Comparison of ENCODE assay signal across 20 cellular contexts in the genomic region with DNA sequence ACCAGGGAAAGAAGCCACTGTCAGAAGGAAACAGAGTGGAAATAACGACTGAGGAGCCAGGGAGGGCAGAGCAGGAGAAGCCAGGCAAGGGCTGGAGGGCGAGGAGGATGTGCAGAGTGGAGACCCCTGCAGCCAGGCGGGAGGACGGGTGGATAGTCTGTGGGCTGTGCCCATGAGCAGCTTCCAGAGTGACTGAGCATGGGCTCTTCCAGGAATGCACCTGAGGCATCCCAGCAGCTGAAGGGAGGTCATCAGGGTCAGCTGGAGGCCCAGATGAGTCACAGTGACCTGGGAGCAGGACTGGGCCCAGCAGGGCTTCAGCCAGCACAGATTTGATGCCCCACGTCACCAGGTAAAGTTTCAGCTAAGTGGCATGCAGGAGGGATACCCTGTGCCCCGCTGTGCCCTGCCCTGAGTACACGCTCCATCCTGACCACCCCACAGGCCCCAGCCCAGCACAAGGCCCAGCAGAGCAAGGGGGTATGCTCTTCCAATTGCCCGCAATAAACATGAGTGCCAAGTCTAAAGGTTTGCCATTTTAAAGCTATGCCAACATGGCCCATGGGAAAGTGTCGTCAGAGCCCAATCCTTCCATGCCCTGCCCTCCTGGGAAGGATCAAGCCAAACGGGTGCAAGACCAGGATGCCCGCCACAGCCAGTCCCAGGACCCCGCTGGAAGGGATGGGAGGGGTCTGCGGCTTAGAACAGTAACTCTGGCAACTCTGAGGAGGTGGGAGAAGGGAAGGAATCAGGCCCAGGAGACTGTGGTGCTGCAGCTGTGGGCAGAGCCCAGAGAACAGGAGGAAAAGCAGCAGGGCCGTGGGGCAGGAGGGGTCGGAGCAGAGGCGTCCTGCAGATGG.
A peak's percentile ranks its signal among the peaks of the same experiment; 100 is the strongest.
DNase-seq lines count a peak whose midpoint lies in the region; ATAC-seq, FAIRE-seq and TF ChIP-seq lines count a peak whose summit lies in the region.
"Had no signal": no experiment of that assay in that cellular context is flagged by ENCODE, and none has a peak within 500 bp of the region (broad histone marks: within the 10 kb centered on the region; RNA-seq: fewer than 3 reads in every experiment).

No MANE protein-coding gene starts in this region.

- in situ Hi-C loops in HepG2 (cut with HindIII; ENCODE audit: extremely low pct_ligation_motif_present, low pct_unique_long_range_greater_than_20kb) = no loop called here

- TF ChIP-seq RAD21 in HepG2 (CRISPR knock-in tag; IDR thresholded peaks at IDR 0.05) = no peak

- H3K9me3 ChIP-seq in Caco-2 (no peaks in the 10 kb centered on the region), HepG2 (ENCODE audit: low read length) (no peaks in the 10 kb centered on the region)

- H4K20me1 ChIP-seq in HepG2 (ENCODE audit: insufficient read depth, low read length) = no peaks in the 10 kb centered on the region

- intact Hi-C loops in Caco-2 (cut with micrococcal nuclease; ENCODE audit: unreplicated experiment) = no loop called here
- intact Hi-C loops in HepG2 (cut with micrococcal nuclease; ENCODE audit: unreplicated experiment) = no loop called here
- intact Hi-C loops in posterior vena cava (cut with DNase I) = no loop called here

- no peaks in the 10 kb centered on the region for H3K27me3 ChIP-seq in Caco-2 (replicated peaks; ENCODE audit: control insufficient read depth, insufficient read depth, low read length)
- peaks cover 8 to 53% of the 10 kb centered on the region in 2 experiments; a peak in 4 of 5 replicates for H3K27me3 ChIP-seq in HepG2 (ENCODE audit: control insufficient read depth in 1 of 2, insufficient read depth in 2 of 2, low read length in 2 of 2)

- TF ChIP-seq POLR2A in HepG2 (IDR thresholded peaks at IDR 0.05; ENCODE audit: insufficient read depth in 1 of 2, low read depth in 2 of 2, low read length in 2 of 2) = no peak

- H3K27me3 Mint-ChIP-seq in Caco-2 (ENCODE audit: insufficient read depth, unreplicated experiment) = no peaks in the 10 kb centered on the region
- no peaks in the 10 kb centered on the region for H3K27me3 Mint-ChIP-seq in activated T-cell treated with anti-CD3 and anti-CD28 coated beads, Interleukin-2, amount 50 U/mL, for 24 hours

- CTCF ChIA-PET in Caco-2 (lab: Charles Lee) (interaction anchor here (0.7 to 1.3 kb wide), 2 partner anchors 18 to 183 kb away, joined by 3 to 6 read pairs; no protein-coding TSS in a partner anchor), HepG2 (lab: Yijun Ruan, JAX; ENCODE audit: low intra/inter-chr PET ratio, low total read pairs) (no interaction called here)

- no peak overlapping the region for H3K4me3 Mint-ChIP-seq in Caco-2 (ENCODE audit: unreplicated experiment)
- no peak overlapping the region for H3K4me3 Mint-ChIP-seq in activated T-cell treated with anti-CD3 and anti-CD28 coated beads, Interleukin-2, amount 50 U/mL, for 24 hours
- H3K4me3 Mint-ChIP-seq: CD4-positive, alpha-beta T cell; GM23338 had no signal

- H3K9ac ChIP-seq in HepG2 (ENCODE audit: insufficient read depth, low read depth, low read length) = no peak overlapping the region
- H3K9ac ChIP-seq: KMS-11 had no signal

- peaks cover 27% of the 10 kb centered on the region for H3K4me1 ChIP-seq in Caco-2
- H3K4me1 ChIP-seq in HepG2 (ENCODE audit: insufficient read depth, low read length) = peaks cover 21% of the 10 kb centered on the region

- TF ChIP-seq CTCF in Caco-2 (IDR thresholded peaks at IDR 0.05; ENCODE audit: insufficient read depth in 1 of 2, low read depth in 1 of 2, low read length in 1 of 2, severe bottlenecking in 1 of 2, unreplicated experiment in 1 of 2) (no peak), HepG2 (CRISPR knock-in tag; IDR thresholded peaks at IDR 0.05) (no peak)

- 42% methylated on average over 15 of the region's 16 CpGs for WGBS in HepG2 (ENCODE audit: low lambda C conversion rate)

- BruUV-seq in Caco-2 (replicated peaks; lab: Mats Ljungman, UMichigan) (no TSS peak), HepG2 (replicated peaks; lab: Mats Ljungman, UMichigan) (no TSS peak)

- no peak overlapping the region for H3K27ac ChIP-seq in HepG2 (ENCODE audit: extremely low read length, insufficient read depth, low read length)
- H3K27ac ChIP-seq: KMS-11 had no signal

- H3K27ac Mint-ChIP-seq in Caco-2 (ENCODE audit: unreplicated experiment) = no peak overlapping the region
- H3K27ac Mint-ChIP-seq in activated T-cell treated with anti-CD3 and anti-CD28 coated beads, Interleukin-2, amount 50 U/mL, for 24 hours = no peak overlapping the region
- H3K27ac Mint-ChIP-seq: CD4-positive, alpha-beta T cell; GM23338 had no signal

- no peak overlapping the region for H3K4me2 ChIP-seq in HepG2 (ENCODE audit: low read depth, low read length)
- H3K4me2 ChIP-seq: GM23338, KMS-11 had no signal

- DNase-seq in Caco-2 (peak; percentile 42 to 63), M059J (ENCODE audit: low read depth) (peak; percentile 44), HepG2 (ENCODE audit: low spot score) (peak; percentile 40), posterior vena cava (ENCODE audit: low spot score) (peak; percentile 42)
- no peak for DNase-seq in activated CD4-positive, CD25-positive, alpha-beta regulatory T cell treated with anti-CD3 and anti-CD28 coated beads, Interleukin-2, amount 50 U/mL, for 72 hours
- DNase-seq in activated T-cell treated with anti-CD3 and anti-CD28 coated beads, Interleukin-2, amount 50 U/mL, for 24 hours = no peak
- DNase-seq: AML-193; CD4-positive, alpha-beta T cell; DMS79 treated with DMSO at 0.1 percent for 48 hours; GDM1; MM.1S; NCI-H1105; NCI-H187; NCI-H774; SHP77 treated with DMSO at 0.1 percent for 48 hours had no signal

- POLR2A ChIA-PET in Caco-2 (lab: Charles Lee) (no interaction called here), HepG2 (lab: Yijun Ruan, JAX) (no interaction called here)

- no peaks in the 10 kb centered on the region for H3K36me3 ChIP-seq in Caco-2 (ENCODE audit: control insufficient read depth, insufficient read depth, low read length)
- no peaks in the 10 kb centered on the region for H3K36me3 ChIP-seq in HepG2 (replicated peaks in 1 of 2; ENCODE audit: control insufficient read depth in 1 of 2, insufficient read depth in 2 of 2, low read length in 2 of 2)

- no peaks in the 10 kb centered on the region for H3K79me2 ChIP-seq in HepG2 (ENCODE audit: insufficient read depth, low read length)

- no peak for TF ChIP-seq EP300 in HepG2 (IDR thresholded peaks at IDR 0.05; ENCODE audit: low read depth in 2 of 2, low read length in 2 of 2)
- TF ChIP-seq EP300 in HepG2 (CRISPR knock-in tag; IDR thresholded peaks at IDR 0.05; ENCODE audit: borderline replicate concordance) = no peak

- ATAC-seq in HepG2 (peak; percentile 33), HG03571 (IDR thresholded peaks at IDR 0.05; ENCODE audit: unreplicated experiment) (no peak)
- ATAC-seq: GM23338, Panc1 had no signal

- peaks cover 15% of the 10 kb centered on the region for H3K4me1 Mint-ChIP-seq in Caco-2 (ENCODE audit: low read depth, unreplicated experiment)
- no peaks in the 10 kb centered on the region for H3K4me1 Mint-ChIP-seq in activated T-cell treated with anti-CD3 and anti-CD28 coated beads, Interleukin-2, amount 50 U/mL, for 24 hours (ENCODE audit: low read depth)
- H3K4me1 Mint-ChIP-seq: GM23338 had no signal

- FAIRE-seq in HepG2 (lab: Jason Lieb, UNC) = no peak
- FAIRE-seq: GM12892 had no signal

- no peaks in the 10 kb centered on the region for H3K9me3 Mint-ChIP-seq in Caco-2 (ENCODE audit: unreplicated experiment)
- no peaks in the 10 kb centered on the region for H3K9me3 Mint-ChIP-seq in activated T-cell treated with anti-CD3 and anti-CD28 coated beads, Interleukin-2, amount 50 U/mL, for 24 hours
- H3K9me3 Mint-ChIP-seq: CD4-positive, alpha-beta T cell; GM23338 had no signal

- H3K4me3 ChIP-seq in Caco-2 (ENCODE audit: low read depth, low read length) (no peak overlapping the region), HepG2 (replicated peaks in 1 of 3; ENCODE audit: insufficient read depth in 1 of 3, low read depth in 2 of 3, low read length in 3 of 3) (no peak overlapping the region)
- H3K4me3 ChIP-seq: GM23338 had no signal

- no peaks in the 10 kb centered on the region for H3K36me3 Mint-ChIP-seq in Caco-2 (ENCODE audit: insufficient read depth, unreplicated experiment)
- no peaks in the 10 kb centered on the region for H3K36me3 Mint-ChIP-seq in activated T-cell treated with anti-CD3 and anti-CD28 coated beads, Interleukin-2, amount 50 U/mL, for 24 hours (ENCODE audit: low read depth)

- no peak overlapping the region for H2AFZ ChIP-seq in HepG2 (ENCODE audit: low read length)
- H2AFZ ChIP-seq: GM23338 had no signal

TF ChIP-seq in HepG2, 621 proteins besides CTCF, POLR2A, EP300 and RAD21 (continues in another document):
- peak; percentile 65 for TF ChIP-seq TEAD3 (CRISPR knock-in tag; optimal IDR thresholded peaks at IDR 0.05; ENCODE audit: borderline replicate concordance)
- TF ChIP-seq ATAD3A (CRISPR knock-in tag; IDR thresholded peaks at IDR 0.05) = no peak
- TF ChIP-seq ZFX (CRISPR knock-in tag; IDR thresholded peaks at IDR 0.05; ENCODE audit: low read depth) = no peak
- TF ChIP-seq, protein P1, sequence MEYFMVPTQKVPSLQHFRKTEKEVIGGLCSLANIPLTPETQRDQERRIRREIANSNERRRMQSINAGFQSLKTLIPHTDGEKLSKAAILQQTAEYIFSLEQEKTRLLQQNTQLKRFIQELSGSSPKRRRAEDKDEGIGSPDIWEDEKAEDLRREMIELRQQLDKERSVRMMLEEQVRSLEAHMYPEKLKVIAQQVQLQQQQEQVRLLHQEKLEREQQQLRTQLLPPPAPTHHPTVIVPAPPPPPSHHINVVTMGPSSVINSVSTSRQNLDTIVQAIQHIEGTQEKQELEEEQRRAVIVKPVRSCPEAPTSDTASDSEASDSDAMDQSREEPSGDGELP (IDR thresholded peaks at IDR 0.05; ENCODE audit: borderline replicate concordance, low read depth) = peak; percentile 78; the same call in 1 of the 2 replicates
- TF ChIP-seq NR2F1 (CRISPR knock-in tag; IDR thresholded peaks at IDR 0.05) = peak; percentile 81 to 90
- TF ChIP-seq HOXA7 (CRISPR knock-in tag; IDR thresholded peaks at IDR 0.05) = no peak
- TF ChIP-seq RARA (CRISPR knock-in tag; IDR thresholded peaks at IDR 0.05) = peak; percentile 63
- TF ChIP-seq, protein P2, sequence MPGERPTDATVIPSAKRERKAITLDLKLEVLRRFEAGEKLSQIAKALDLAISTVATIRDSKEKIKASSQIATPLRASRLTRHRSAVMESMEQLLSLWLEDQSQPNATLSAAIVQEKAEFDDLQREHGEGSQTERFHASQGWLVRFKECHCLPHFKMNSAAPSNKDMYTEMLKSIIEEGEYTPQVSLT (CRISPR knock-in tag; IDR thresholded peaks at IDR 0.05; ENCODE audit: borderline replicate concordance, low read depth) = no peak
- TF ChIP-seq CREB1 (IDR thresholded peaks at IDR 0.05) = peak; percentile 60
- TF ChIP-seq CREB1 (CRISPR knock-in tag; IDR thresholded peaks at IDR 0.05) = no peak
- peak; percentile 90 for TF ChIP-seq FOSL2 (CRISPR knock-in tag; IDR thresholded peaks at IDR 0.05)
- TF ChIP-seq RXRA (CRISPR knock-in tag; IDR thresholded peaks at IDR 0.05) = peak; percentile 53
- TF ChIP-seq NR2F2 (IDR thresholded peaks at IDR 0.05; ENCODE audit: borderline replicate concordance, low read depth) = 0 out of 2 replicates have a peak, but pooled peaks have one; percentile 19
- peak; percentile 75 for TF ChIP-seq NR2F6 (IDR thresholded peaks at IDR 0.05)
- TF ChIP-seq NR2F6 (CRISPR knock-in tag; IDR thresholded peaks at IDR 0.05) = peak; percentile 85

Comparison
In these comparisons a context has a peak if more than half of its experiments do, and no peak if none do; other contexts are left out.
1. DNase-seq: peak in Caco-2 (2 of 2), M059J (single experiment), HepG2 (single experiment) and posterior vena cava (single experiment); none in activated CD4-positive, CD25-positive, alpha-beta regulatory T cell treated with anti-CD3 and anti-CD28 coated beads, Interleukin-2, amount 50 U/mL, for 72 hours (single experiment) and activated T-cell treated with anti-CD3 and anti-CD28 coated beads, Interleukin-2, amount 50 U/mL, for 24 hours (single experiment).